ENCODE assay signal across 1 cellular context in genomic region chr9:35730486-35730854, GRCh38.
A peak's percentile ranks its signal among the peaks of the same experiment; 100 is the strongest.
TF ChIP-seq lines count a peak whose summit lies in the region.

No MANE protein-coding gene starts in this region.

TF ChIP-seq in K562, 482 proteins besides CTCF, POLR2A, EP300 and RAD21 (continued from another document):
- TF ChIP-seq ZNF280A (IDR thresholded peaks at IDR 0.05; ENCODE audit: low read depth, partially characterized antibody): no peak
- TF ChIP-seq MLLT1 (IDR thresholded peaks at IDR 0.05): peak; percentile 40 to 72; a peak in 2 of 4 replicates
- peak; percentile 55 for TF ChIP-seq C11orf30 (IDR thresholded peaks at IDR 0.05; ENCODE audit: low read depth)
- TF ChIP-seq PHB2 (IDR thresholded peaks at IDR 0.05; ENCODE audit: low read depth): 0 out of 2 replicates have a peak, but pooled peaks have one; percentile 17
- TF ChIP-seq CBX3 (IDR thresholded peaks at IDR 0.05; ENCODE audit: borderline replicate concordance in 1 of 2, low read length in 2 of 2): no peak
- TF ChIP-seq ESRRB (CRISPR knock-in tag; IDR thresholded peaks at IDR 0.05; ENCODE audit: borderline replicate concordance): no peak
- TF ChIP-seq CCAR2 (IDR thresholded peaks at IDR 0.05; ENCODE audit: low read depth, low read length): no peak
- no peak for TF ChIP-seq U2AF2 (optimal IDR thresholded peaks at IDR 0.05; ENCODE audit: low read depth, low read length)
- peak; percentile 41 for TF ChIP-seq BRD9 (IDR thresholded peaks at IDR 0.05; ENCODE audit: low read depth, partially characterized antibody)
TF ChIP-seq in K562: peak in this region for 16.
